In the genomic region with DNA sequence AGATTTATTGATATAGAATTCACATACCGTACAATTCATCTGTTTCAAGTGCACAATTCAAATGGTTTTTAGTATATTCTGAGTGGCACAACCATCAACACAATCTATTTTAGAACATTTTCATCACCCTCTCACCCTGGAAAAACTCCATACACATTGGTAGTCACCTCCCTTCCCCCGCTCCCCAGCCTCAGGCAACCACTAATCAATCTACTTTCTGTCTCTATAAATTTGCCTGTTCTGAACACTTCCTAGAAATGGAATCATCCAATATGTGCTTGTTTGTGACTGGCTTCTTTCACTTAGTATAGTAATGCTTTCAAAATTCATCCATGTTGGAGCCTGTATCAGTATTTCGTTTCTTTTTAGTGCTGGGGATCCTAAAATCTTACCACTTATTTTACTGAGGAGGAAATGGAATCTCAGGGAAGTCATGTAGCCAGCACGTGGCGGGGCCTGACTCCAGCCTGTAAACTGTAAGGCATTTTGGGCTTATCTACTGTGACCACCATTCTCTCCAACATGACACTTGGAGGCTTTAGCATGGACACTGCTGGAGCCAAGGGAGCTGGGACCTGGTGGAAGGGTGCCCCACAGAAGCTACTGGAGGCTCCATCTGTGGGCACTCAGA, we compare ENCODE assay signal across 21 cellular contexts. TPM values are rescaled to one million over a fixed set of nuclear protein-coding genes. Genes with fewer than 3 reads are reported as not detected.
A peak's percentile ranks its signal among the peaks of the same experiment; 100 is the strongest.
DNase-seq lines count a peak whose midpoint lies in the region; ATAC-seq, FAIRE-seq and TF ChIP-seq lines count a peak whose summit lies in the region.
"Had no signal": no experiment of that assay in that cellular context is flagged by ENCODE, and none has a peak within 500 bp of the region (broad histone marks: within the 10 kb centered on the region; RNA-seq: fewer than 3 reads in every experiment).

No MANE protein-coding gene starts in this region.

- in situ Hi-C loops in K562 (cut with MboI), result no loop called here

- H3K27me3 ChIP-seq in K562 (ENCODE audit: control insufficient read depth in 2 of 2, insufficient read depth in 2 of 2, low read length in 2 of 2), result no peaks in the 10 kb centered on the region
- H3K27me3 ChIP-seq: neural progenitor cell, upper lobe of right lung had no signal

- CTCF ChIA-PET in K562 (lab: Yijun Ruan, JAX; ENCODE audit: low intra/inter-chr PET ratio), result no interaction called here

- TF ChIP-seq POLR2A in K562 (conservative IDR thresholded peaks at IDR 0.05), result no peak

- intact Hi-C loops in K562 (cut with micrococcal nuclease), result loop anchor here (5.0 kb wide), 1 partner anchor 78 kb away; no protein-coding TSS in a partner anchor

- peaks cover 37% of the 10 kb centered on the region for H3K36me3 Mint-ChIP-seq in activated T-cell treated with anti-CD3 and anti-CD28 coated beads, Interleukin-2, amount 50 U/mL, for 24 hours (ENCODE audit: low read depth)

- peak overlapping the region; percentile 75 for H2AFZ ChIP-seq in K562 (ENCODE audit: low read depth, low read length)
- H2AFZ ChIP-seq: neural progenitor cell had no signal

- H3K9me3 ChIP-seq in K562 (replicated peaks; ENCODE audit: control insufficient read depth, insufficient read depth, low read depth, low read length), result no peaks in the 10 kb centered on the region
- H3K9me3 ChIP-seq: upper lobe of right lung had no signal

- H3K27me3 Mint-ChIP-seq in activated T-cell treated with anti-CD3 and anti-CD28 coated beads, Interleukin-2, amount 50 U/mL, for 24 hours, result no peaks in the 10 kb centered on the region

- peak overlapping the region; percentile 35 to 45; a peak in 2 of 4 replicates for H3K9ac ChIP-seq in K562 (ENCODE audit: insufficient read depth in 1 of 2, low read depth in 2 of 2, low read length in 2 of 2)
- H3K9ac ChIP-seq: neural progenitor cell had no signal

- TF ChIP-seq EP300 in K562 (IDR thresholded peaks at IDR 0.05; ENCODE audit: low read length), result peak; percentile 34; the same call in 1 of the 2 replicates

- no peak overlapping the region for H3K4me3 Mint-ChIP-seq in activated T-cell treated with anti-CD3 and anti-CD28 coated beads, Interleukin-2, amount 50 U/mL, for 24 hours
- H3K4me3 Mint-ChIP-seq: neural progenitor cell had no signal

- peak; percentile 4; the same call in 1 of the 3 replicates for ATAC-seq in K562
- ATAC-seq: upper lobe of right lung had no signal

- H3K9me1 ChIP-seq in K562 (ENCODE audit: control insufficient read depth, insufficient read depth, low read length), result peaks cover 5% of the 10 kb centered on the region

- H3K4me3 ChIP-seq in K562, result no peak overlapping the region
- H3K4me3 ChIP-seq: neural progenitor cell, upper lobe of right lung had no signal

- POLR2A ChIA-PET in K562 (lab: Yijun Ruan, JAX), result interaction anchor here (0.5 to 1.0 kb wide), 2 partner anchors 8 to 10 kb away, joined by 3 to 4 read pairs; no protein-coding TSS in a partner anchor

- DNase-seq in activated T-cell treated with anti-CD3 and anti-CD28 coated beads, Interleukin-2, amount 50 U/mL, for 24 hours, result no peak
- DNase-seq in activated T-cell treated with anti-CD3 and anti-CD28 coated beads for 4 hours, result no peak
- DNase-seq in OCI-M1 (lab: John Stamatoyannopoulos, UW), result peak; percentile 90
- peak in 2 of 4 experiments; percentile 33 to 69 for DNase-seq in K562 (ENCODE audit: extremely low read depth in 1 of 4, low spot score in 3 of 4)
- peak; percentile 6 for DNase-seq in retina
- DNase-seq in ureter (ENCODE audit: low spot score), result no peak
- no peak for DNase-seq in DMS53 treated with DMSO at 0.1 percent for 48 hours (lab: John Stamatoyannopoulos, UW; ENCODE audit: unreplicated experiment)
- no peak for DNase-seq in hypothalamus (lab: John Stamatoyannopoulos, UW)
- DNase-seq: ACHN, amygdala, Calu3, NCI-H1436 treated with DMSO at 0.1 percent for 48 hours, NCI-H345, right cardiac atrium, SHP77, T1000, upper lobe of right lung had no signal

- no peaks in the 10 kb centered on the region for H3K79me2 ChIP-seq in K562 (ENCODE audit: control insufficient read depth, insufficient read depth, low read length)

- no TSS peak for BruUV-seq in K562 (replicated peaks; lab: Mats Ljungman, UMichigan)

- TF ChIP-seq RAD21 in K562 (CRISPR knock-in tag; conservative IDR thresholded peaks at IDR 0.05 in 1 of 2, IDR thresholded peaks at IDR 0.05 in 1 of 2), result no peak

- 51% methylated on average over 5 of the region's 5 CpGs for WGBS in K562 (ENCODE audit: insufficient coverage, low coverage, missing lambda C conversion rate)

- no peaks in the 10 kb centered on the region for H3K36me3 ChIP-seq in K562 (ENCODE audit: control insufficient read depth, insufficient read depth, low read length)
- H3K36me3 ChIP-seq: neural progenitor cell, upper lobe of right lung had no signal

- peak overlapping the region; percentile 83 for H3K27ac ChIP-seq in K562 (ENCODE audit: extremely low read depth, low read depth, low read length)
- H3K27ac ChIP-seq: neural progenitor cell, upper lobe of right lung had no signal

- peak overlapping the region; percentile 94 for H3K27ac Mint-ChIP-seq in activated T-cell treated with anti-CD3 and anti-CD28 coated beads, Interleukin-2, amount 50 U/mL, for 24 hours

- H4K20me1 ChIP-seq in K562 (replicated peaks; ENCODE audit: control insufficient read depth, insufficient read depth, low read length), result no peaks in the 10 kb centered on the region

- no peaks in the 10 kb centered on the region for H3K9me3 Mint-ChIP-seq in activated T-cell treated with anti-CD3 and anti-CD28 coated beads, Interleukin-2, amount 50 U/mL, for 24 hours
- H3K9me3 Mint-ChIP-seq: neural progenitor cell had no signal

- no peak for TF ChIP-seq CTCF in K562 (IDR thresholded peaks at IDR 0.05 in 2 of 3, conservative IDR thresholded peaks at IDR 0.05 in 1 of 3; ENCODE audit: insufficient read depth in 2 of 3, low read depth in 1 of 3, low read length in 3 of 3)

- FAIRE-seq in K562 (lab: Jason Lieb, UNC), result peak; percentile 74
- FAIRE-seq: endothelial cell of umbilical vein, frontal cortex, H1 had no signal

- H3K4me2 ChIP-seq in K562 (ENCODE audit: insufficient read depth, low read length), result 0 out of 2 replicates have a peak overlapping the region, but pooled peaks have one; percentile 26
- H3K4me2 ChIP-seq: neural progenitor cell had no signal

- H3K4me1 Mint-ChIP-seq in activated T-cell treated with anti-CD3 and anti-CD28 coated beads, Interleukin-2, amount 50 U/mL, for 24 hours (ENCODE audit: low read depth), result peaks cover 93% of the 10 kb centered on the region

- H3K4me1 ChIP-seq in K562 (replicated peaks in 1 of 2; ENCODE audit: control insufficient read depth in 2 of 2, insufficient read depth in 2 of 2, low read length in 2 of 2), result peaks cover 54 to 68% of the 10 kb centered on the region in 2 experiments
- H3K4me1 ChIP-seq: neural progenitor cell, upper lobe of right lung had no signal

RNA-seq across cellular contexts. Expression of a gene that starts 0.9 kb away (rescaled TPM):
- 2.3 and 3.3 TPM in 2 replicates for total RNA-seq in K562 (2011; cell fraction: chromatin; rRNA removed; ENCODE audit: low replicate concordance)
- total RNA-seq in K562 (2011; cell fraction: nucleolus; rRNA removed), result 2.2 and 3.5 TPM in 2 replicates
- total RNA-seq in K562 (2011; cell fraction: nucleoplasm; rRNA removed), result 0.84 and 3.1 TPM in 2 replicates
- total RNA-seq in K562 (2014; rRNA removed) (0.05 and 0.94 TPM in 2 replicates), K562 (2014; rRNA removed; fragmentation: Illumina TruSeq; extraction: Trizol) (0.25 and 0.29 TPM in 2 replicates), K562 (2015; rRNA removed; fragmentation: Illumina TruSeq; extraction: Trizol) (0.41 and 0.65 TPM in 2 replicates), K562 (2021) (0.18 and 0.53 TPM in 2 replicates), ureter (1.9 TPM)
- polyA plus RNA-seq in K562 (2011; rRNA removed) (0.15 and 0.26 TPM in 2 replicates), K562 (2014; fragmentation: Illumina TruSeq; extraction: Trizol) (0.43 and 0.53 TPM in 2 replicates), K562 (2014; fragmentation: Nextera tagmentation; extraction: Ambion mirVana) (not detected), K562 (2014; rRNA removed) (0.04 and 0.21 TPM in 2 replicates)
- 0.24 and 0.27 TPM in 2 replicates for polyA plus RNA-seq in K562 (2011; cell fraction: cytosol; rRNA removed)
- polyA plus RNA-seq in K562 (2011; cell fraction: nucleus; rRNA removed), result 1.9 and 2.1 TPM in 2 replicates
- polyA plus RNA-seq in K562 (2012), result 0.46 and 0.66 TPM in 2 replicates
- 0.36 and 0.39 TPM in 2 replicates for polyA minus RNA-seq in K562 (2011; rRNA and poly(A)+ RNA removed)
- polyA minus RNA-seq in K562 (2011; cell fraction: cytosol; rRNA and poly(A)+ RNA removed), result not detected in 2 replicates
- polyA minus RNA-seq in K562 (2011; cell fraction: nucleus; rRNA and poly(A)+ RNA removed), result 0.81 and 1.00 TPM in 2 replicates

RNA-seq across cellular contexts. Expression of a gene that starts 27.1 kb away (rescaled TPM):
- total RNA-seq in K562 (2011; cell fraction: chromatin; rRNA removed; ENCODE audit: low replicate concordance), result 125 and 263 TPM in 2 replicates
- 180 and 194 TPM in 2 replicates for total RNA-seq in K562 (2011; cell fraction: nucleolus; rRNA removed)
- total RNA-seq in K562 (2011; cell fraction: nucleoplasm; rRNA removed), result 161 and 172 TPM in 2 replicates
- 21.5 and 29.2 TPM in 2 replicates for total RNA-seq in K562 (2014; rRNA removed)
- total RNA-seq in K562 (2014; rRNA removed; fragmentation: Illumina TruSeq; extraction: Trizol), result 19.6 and 24.1 TPM in 2 replicates
- 19.2 and 25.9 TPM in 2 replicates for total RNA-seq in K562 (2015; rRNA removed; fragmentation: Illumina TruSeq; extraction: Trizol)
- total RNA-seq in K562 (2021), result 141 and 152 TPM in 2 replicates
- polyA plus RNA-seq in K562 (2011; rRNA removed), result 45.6 and 59.3 TPM in 2 replicates
- polyA plus RNA-seq in K562 (2011; cell fraction: cytosol; rRNA removed), result 113 and 142 TPM in 2 replicates
- polyA plus RNA-seq in K562 (2011; cell fraction: nucleus; rRNA removed), result 52.2 and 60.9 TPM in 2 replicates
- polyA plus RNA-seq in K562 (2012), result 99.1 and 151 TPM in 2 replicates
- 147 and 173 TPM in 2 replicates for polyA plus RNA-seq in K562 (2014; fragmentation: Illumina TruSeq; extraction: Trizol)
- polyA plus RNA-seq in K562 (2014; fragmentation: Nextera tagmentation; extraction: Ambion mirVana), result 100 to 1,000 TPM in 1 of 2 experiments, 10 to 100 TPM in 1; 95.7 to 216 TPM
- polyA plus RNA-seq in K562 (2014; rRNA removed), result 84.5 and 87.9 TPM in 2 replicates
- 59.5 and 95.2 TPM in 2 replicates for polyA minus RNA-seq in K562 (2011; rRNA and poly(A)+ RNA removed)
- polyA minus RNA-seq in K562 (2011; cell fraction: cytosol; rRNA and poly(A)+ RNA removed), result 107 and 109 TPM in 2 replicates
- polyA minus RNA-seq in K562 (2011; cell fraction: nucleus; rRNA and poly(A)+ RNA removed), result 69.9 and 106 TPM in 2 replicates
- 269 TPM for total RNA-seq in ureter

RNA-seq across cellular contexts. Expression of a gene that starts 59.0 kb away (rescaled TPM):
- total RNA-seq in K562 (2011; cell fraction: chromatin; rRNA removed; ENCODE audit: low replicate concordance), result 0.69 TPM in 1 of 2 replicates, not detected in the other
- total RNA-seq in K562 (2011; cell fraction: nucleolus; rRNA removed), result not detected in 2 replicates
- total RNA-seq in K562 (2011; cell fraction: nucleoplasm; rRNA removed), result 0.31 and 0.81 TPM in 2 replicates
- not detected in 2 replicates for total RNA-seq in K562 (2014; rRNA removed)
- not detected in 2 replicates for total RNA-seq in K562 (2014; rRNA removed; fragmentation: Illumina TruSeq; extraction: Trizol)
- total RNA-seq in K562 (2015; rRNA removed; fragmentation: Illumina TruSeq; extraction: Trizol), result not detected in 2 replicates
- total RNA-seq in K562 (2021), result not detected in 2 replicates
- 0.14 and 0.46 TPM in 2 replicates for polyA plus RNA-seq in K562 (2011; rRNA removed)
- 0.13 TPM in 1 of 2 replicates, not detected in the other for polyA plus RNA-seq in K562 (2011; cell fraction: cytosol; rRNA removed)
- polyA plus RNA-seq in K562 (2011; cell fraction: nucleus; rRNA removed), result 0.73 and 1.4 TPM in 2 replicates
- 0.08 and 0.10 TPM in 2 replicates for polyA plus RNA-seq in K562 (2012)
- not detected in 2 replicates for polyA plus RNA-seq in K562 (2014; fragmentation: Illumina TruSeq; extraction: Trizol)
- not detected for polyA plus RNA-seq in K562 (2014; fragmentation: Nextera tagmentation; extraction: Ambion mirVana)
- polyA plus RNA-seq in K562 (2014; rRNA removed), result 0.04 TPM in 1 of 2 replicates, not detected in the other
- 0.15 TPM in 1 of 2 replicates, not detected in the other for polyA minus RNA-seq in K562 (2011; rRNA and poly(A)+ RNA removed)
- polyA minus RNA-seq in K562 (2011; cell fraction: cytosol; rRNA and poly(A)+ RNA removed), result not detected in 2 replicates
- 0.13 and 0.44 TPM in 2 replicates for polyA minus RNA-seq in K562 (2011; cell fraction: nucleus; rRNA and poly(A)+ RNA removed)
- total RNA-seq in ureter, result 2.0 TPM
- total RNA-seq: frontal cortex, H1, upper lobe of right lung had no signal
- polyA plus RNA-seq: right cardiac atrium had no signal

Comparison
In these comparisons a context has a peak if more than half of its experiments do, and no peak if none do; other contexts are left out.
1. DNase-seq: peak in OCI-M1 (single experiment) and retina (single experiment); none in activated T-cell treated with anti-CD3 and anti-CD28 coated beads, Interleukin-2, amount 50 U/mL, for 24 hours (single experiment), activated T-cell treated with anti-CD3 and anti-CD28 coated beads for 4 hours (single experiment), ureter (single experiment), DMS53 treated with DMSO at 0.1 percent for 48 hours (single experiment) and hypothalamus (0 of 51).